In genomic region chr5:108703313-108703712, GRCh38 we compare ENCODE assay signal across 26 cellular contexts.
"Had no signal": no experiment of that assay in that cellular context is flagged by ENCODE, and none has a peak within 500 bp of the region (broad histone marks: within the 10 kb centered on the region; RNA-seq: fewer than 3 reads in every experiment).

No MANE protein-coding gene starts in this region.

- H3K9me3 ChIP-seq: colonic mucosa, gastrocnemius medialis, ovary, tibial nerve had no signal

- ATAC-seq: gastrocnemius medialis; naive thymus-derived CD8-positive, alpha-beta T cell; stimulated activated naive B cell treated with anti-CD40 and anti-IgM and Interleukin-4, amounts not matched to agents 10 μg/mL and 1 μg/mL and 100 μg/mL, for 72 hours had no signal

- H3K27me3 ChIP-seq: colonic mucosa, gastrocnemius medialis, hepatocyte, ovary, tibial nerve had no signal

- H3K4me3 Mint-ChIP-seq: activated naive CD8-positive, alpha-beta T cell; naive thymus-derived CD8-positive, alpha-beta T cell; stimulated activated naive B cell treated with anti-CD40 and anti-IgM and Interleukin-4, amounts not matched to agents 10 μg/mL and 1 μg/mL and 100 μg/mL, for 72 hours; T-helper 1 cell treated with Interleukin-12 subunit alpha and Interleukin-12 subunit beta and Interleukin-4 antibody, amounts not matched to agents 30 μg/mL and 1 μg/mL, for 36 hours had no signal

- H3K4me3 ChIP-seq: colonic mucosa, gastrocnemius medialis, hepatocyte, ovary, smooth muscle cell, tibial nerve had no signal

- H3K27ac Mint-ChIP-seq: activated naive CD8-positive, alpha-beta T cell; naive thymus-derived CD8-positive, alpha-beta T cell; progenitor cell of endocrine pancreas; stimulated activated naive B cell treated with anti-CD40 and anti-IgM and Interleukin-4, amounts not matched to agents 10 μg/mL and 1 μg/mL and 100 μg/mL, for 72 hours; T-helper 1 cell treated with Interleukin-12 subunit alpha and Interleukin-12 subunit beta and Interleukin-4 antibody, amounts not matched to agents 30 μg/mL and 1 μg/mL, for 36 hours had no signal

- H3K36me3 Mint-ChIP-seq: activated naive CD8-positive, alpha-beta T cell; naive thymus-derived CD8-positive, alpha-beta T cell; stimulated activated naive B cell treated with anti-CD40 and anti-IgM and Interleukin-4, amounts not matched to agents 10 μg/mL and 1 μg/mL and 100 μg/mL, for 72 hours had no signal

- H3K4me1 Mint-ChIP-seq: naive thymus-derived CD8-positive, alpha-beta T cell had no signal

- DNase-seq: activated CD4-positive, alpha-beta T cell treated with anti-CD3 and anti-CD28 coated beads for 4 hours; activated CD4-positive, alpha-beta T cell treated with anti-CD3 and anti-CD28 coated beads, Interleukin-2, amount 50 U/mL, for 48 hours; activated CD8-positive, alpha-beta memory T cell treated with anti-CD3 and anti-CD28 coated beads for 24 hours; activated effector memory CD4-positive, alpha-beta T cell treated with Interleukin-2 at 50 U/mL for 16 hours; activated naive CD4-positive, alpha-beta T cell treated with Interleukin-2 at 50 U/mL for 16 hours; colonic mucosa; effector CD8-positive, alpha-beta T cell; erythroblast; gastrocnemius medialis; glutamatergic neuron; kidney; midbrain; naive thymus-derived CD8-positive, alpha-beta T cell; ovary; stimulated activated CD4-positive, alpha-beta T cell treated with anti-CD3 and anti-CD28 coated beads, Interleukin-1b, Interleukin-23, amount 100 ng/mL, for 48 hours; stimulated activated CD4-positive, alpha-beta T cell treated with anti-CD3 and anti-CD28 coated beads, Interleukin-4, amount 100 ng/mL, for 4 hours; stimulated activated CD8-positive, alpha-beta memory T cell treated with anti-CD3 and anti-CD28 coated beads, Interleukin-4, amount 100 ng/mL, for 48 hours; stimulated activated naive B cell treated with anti-CD40 and anti-IgM and Interleukin-4, amounts not matched to agents 10 μg/mL and 1 μg/mL and 100 μg/mL, for 72 hours; T-helper 9 cell had no signal

- H3K9me3 Mint-ChIP-seq: naive thymus-derived CD8-positive, alpha-beta T cell; stimulated activated naive B cell treated with anti-CD40 and anti-IgM and Interleukin-4, amounts not matched to agents 10 μg/mL and 1 μg/mL and 100 μg/mL, for 72 hours; T-helper 1 cell treated with Interleukin-12 subunit alpha and Interleukin-12 subunit beta and Interleukin-4 antibody, amounts not matched to agents 30 μg/mL and 1 μg/mL, for 36 hours had no signal

- H3K27ac ChIP-seq: colonic mucosa, gastrocnemius medialis, hepatocyte, ovary, tibial nerve, VCaP had no signal

- H3K36me3 ChIP-seq: colonic mucosa, gastrocnemius medialis, ovary, tibial nerve had no signal

- H3K4me1 ChIP-seq: colonic mucosa, gastrocnemius medialis, tibial nerve had no signal
